Comparison of ENCODE assay signal across 8 cellular contexts in genomic region chr7:158976849-158977593, GRCh38.
DNase-seq lines count a peak whose midpoint lies in the region; ATAC-seq and TF ChIP-seq lines count a peak whose summit lies in the region.

No MANE protein-coding gene starts in this region.

- H3K36me3 ChIP-seq in suprapubic skin = no peaks in the 10 kb centered on the region

- no peaks in the 10 kb centered on the region for H3K27me3 ChIP-seq in suprapubic skin

- TF ChIP-seq POLR2A in suprapubic skin (IDR thresholded peaks at IDR 0.05) = no peak

- H3K27ac ChIP-seq in suprapubic skin = no peak overlapping the region

- in situ Hi-C loops in KBM-7 (cut with MboI; ENCODE audit: low pct_unique_long_range_greater_than_20kb, low sequenced_read_pairs) = no loop called here

- 16% methylated on average over 24 of the region's 24 CpGs for WGBS in suprapubic skin

- TF ChIP-seq CTCF in omental fat pad (IDR thresholded peaks at IDR 0.05) (peak in 2 of 3 donors; percentile 14 to 72), suprapubic skin (IDR thresholded peaks at IDR 0.05) (peak; percentile 86 to 94)

- TF ChIP-seq EP300 in suprapubic skin (IDR thresholded peaks at IDR 0.05) = no peak

- ATAC-seq in GM21717 (IDR thresholded peaks at IDR 0.05; ENCODE audit: unreplicated experiment) (peak; percentile 88), omental fat pad (ENCODE audit: low FRiP score) (no peak)

- peak overlapping the region; percentile 41 for H3K4me3 ChIP-seq in suprapubic skin

- peak; percentile 82 for DNase-seq in DMS53 treated with DMSO at 0.1 percent for 48 hours (lab: John Stamatoyannopoulos, UW; ENCODE audit: unreplicated experiment)
- DNase-seq in KBM-7 = peak; percentile 92
- DNase-seq in SHP77 (lab: John Stamatoyannopoulos, UW) = peak; percentile 51 to 72
- peak; percentile 44 for DNase-seq in activated gamma-delta T cell (lab: John Stamatoyannopoulos, UW)
- peak; percentile 62 for DNase-seq in globus pallidus (ENCODE audit: low spot score)
- DNase-seq in omental fat pad (ENCODE audit: low spot score) = peak; percentile 97
- peak; percentile 89 to 90 for DNase-seq in suprapubic skin (ENCODE audit: low spot score in 2 of 2)

- peaks cover 14% of the 10 kb centered on the region for H3K4me1 ChIP-seq in suprapubic skin

- peaks cover 3% of the 10 kb centered on the region for H3K9me3 ChIP-seq in suprapubic skin

Comparison
In these comparisons a context has a peak if more than half of its experiments do, and no peak if none do; other contexts are left out.
1. DNase-seq: peak in every context shown above with its lines; median percentile 97 in omental fat pad; 92 in KBM-7; 90 in suprapubic skin; 82 in DMS53 treated with DMSO at 0.1 percent for 48 hours; 62 in globus pallidus; 62 in SHP77; 44 in activated gamma-delta T cell.